Comparison of ENCODE assay signal across 1 cellular context in the genomic region with DNA sequence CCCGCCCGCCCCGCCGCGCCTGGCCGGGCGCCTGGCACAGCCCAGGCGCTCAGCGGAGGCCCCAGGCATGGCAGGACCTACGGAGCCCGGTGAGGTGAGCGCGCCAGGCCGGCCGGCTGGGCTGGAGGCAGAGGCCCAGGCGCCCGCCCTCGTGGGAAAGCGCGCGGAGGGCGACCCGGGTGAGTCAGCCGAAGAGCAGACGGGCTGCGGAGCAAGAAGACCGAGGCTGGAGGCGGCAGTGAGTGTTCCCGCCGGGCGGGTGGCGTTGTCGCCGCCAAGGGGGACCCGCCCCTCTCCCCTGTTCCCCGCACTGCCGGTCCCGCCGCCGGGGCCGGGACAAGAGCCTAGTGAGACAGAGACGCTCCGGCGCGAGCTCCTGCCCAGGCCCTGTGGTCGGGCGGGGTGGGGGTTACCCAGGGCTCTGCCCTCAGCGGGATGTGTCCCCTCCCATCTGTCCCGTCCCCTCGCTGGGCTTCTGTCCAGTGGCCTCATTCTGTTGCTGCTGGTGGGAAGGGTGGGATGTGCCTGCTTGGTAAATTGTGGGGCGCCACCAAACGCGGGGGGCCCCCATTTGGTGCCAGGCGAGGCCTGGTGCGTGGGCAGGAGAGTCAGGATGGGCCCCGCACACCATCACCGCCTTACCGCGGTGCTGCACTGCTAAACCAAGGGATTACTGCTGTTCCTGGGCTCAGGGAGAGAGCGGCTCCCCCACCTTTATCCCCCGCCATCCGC.
TF ChIP-seq lines count a peak whose summit lies in the region.

No MANE protein-coding gene starts in this region.

TF ChIP-seq in HEK293, 187 proteins besides CTCF, POLR2A, EP300 and RAD21 (continued from another document):
- TF ChIP-seq, protein P1, sequence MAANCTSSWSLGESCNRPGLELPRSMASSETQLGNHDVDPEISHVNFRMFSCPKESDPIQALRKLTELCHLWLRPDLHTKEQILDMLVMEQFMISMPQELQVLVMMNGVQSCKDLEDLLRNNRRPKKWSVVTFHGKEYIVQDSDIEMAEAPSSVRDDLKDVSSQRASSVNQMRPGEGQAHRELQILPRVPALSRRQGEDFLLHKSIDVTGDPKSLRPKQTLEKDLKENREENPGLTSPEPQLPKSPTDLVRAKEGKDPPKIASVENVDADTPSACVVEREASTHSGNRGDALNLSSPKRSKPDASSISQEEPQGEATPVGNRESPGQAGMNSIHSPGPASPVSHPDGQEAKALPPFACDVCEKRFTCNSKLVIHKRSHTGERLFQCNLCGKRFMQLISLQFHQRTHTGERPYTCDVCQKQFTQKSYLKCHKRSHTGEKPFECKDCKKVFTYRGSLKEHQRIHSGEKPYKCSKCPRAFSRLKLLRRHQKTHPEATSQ (tag by site-specific recombination; IDR thresholded peaks at IDR 0.05) = 0 out of 2 replicates have a peak, but pooled peaks have one; percentile 9
- no peak for TF ChIP-seq ZNF266 (tag by site-specific recombination; IDR thresholded peaks at IDR 0.05; ENCODE audit: low read depth)
